15 cellular contexts compared by ENCODE assay signal in the genomic region with DNA sequence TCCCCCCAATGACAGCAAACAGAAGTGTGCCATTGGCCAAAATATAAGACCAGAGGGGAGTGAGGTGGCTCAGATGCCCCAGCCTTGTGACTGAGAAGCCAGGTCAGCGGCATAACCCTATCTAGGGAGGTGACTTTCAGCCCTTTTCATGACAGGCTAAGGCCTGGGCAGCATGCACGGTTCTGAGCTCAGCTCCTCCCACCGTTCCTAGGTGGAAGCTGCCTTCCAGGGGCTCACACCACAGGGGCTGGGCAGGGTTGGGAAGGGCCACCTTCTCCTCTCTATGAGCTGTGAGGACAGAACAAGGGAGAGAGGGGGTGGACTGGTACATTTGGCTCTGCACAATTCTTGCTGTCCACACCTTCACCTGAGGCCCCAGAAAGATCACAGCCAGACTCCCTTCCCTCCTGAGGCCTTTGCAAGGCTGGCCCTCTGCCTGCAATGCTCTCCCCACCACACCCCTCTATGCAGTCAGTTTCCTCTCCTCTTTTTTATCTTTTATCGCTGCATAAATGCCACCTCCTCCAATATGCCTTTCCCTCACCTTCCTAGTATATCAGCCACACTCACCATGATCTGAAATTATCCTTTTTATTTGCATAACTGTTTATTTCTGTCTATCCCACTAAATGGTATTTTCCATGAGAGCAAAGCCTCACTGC. TPM values are rescaled to one million over a fixed set of nuclear protein-coding genes. Genes with fewer than 3 reads are reported as not detected.
A peak's percentile ranks its signal among the peaks of the same experiment; 100 is the strongest.
DNase-seq lines count a peak whose midpoint lies in the region; ATAC-seq and TF ChIP-seq lines count a peak whose summit lies in the region.
"Had no signal": no experiment of that assay in that cellular context is flagged by ENCODE, and none has a peak within 500 bp of the region (broad histone marks: within the 10 kb centered on the region; RNA-seq: fewer than 3 reads in every experiment).

No MANE protein-coding gene starts in this region.

- peaks cover 37% of the 10 kb centered on the region for H3K4me1 ChIP-seq in Loucy (ENCODE audit: insufficient read depth, low read length, poor library complexity, severe bottlenecking)
- H3K4me1 ChIP-seq in smooth muscle cell (ENCODE audit: low read depth), result peaks cover 7% of the 10 kb centered on the region

- DNase-seq in activated CD8-positive, alpha-beta memory T cell treated with anti-CD3 and anti-CD28 coated beads, Interleukin-2, amount 10 ng/mL, durations not matched to agents 7 days and 5 days, result no peak
- DNase-seq in activated CD8-positive, alpha-beta memory T cell treated with anti-CD3 and anti-CD28 coated beads for 24 hours, result no peak
- DNase-seq in smooth muscle cell (lab: John Stamatoyannopoulos, UW; ENCODE audit: unreplicated experiment) (no peak), RWPE1 (ENCODE audit: low spot score) (no peak), NCI-H2227 (lab: John Stamatoyannopoulos, UW; ENCODE audit: unreplicated experiment) (no peak), COR-L47 (lab: John Stamatoyannopoulos, UW) (no peak)
- DNase-seq: KBM-7, NCI-H1417, NCI-H226, sigmoid colon, SK-N-SH had no signal

- no peaks in the 10 kb centered on the region for H3K9me3 ChIP-seq in Loucy (ENCODE audit: insufficient read depth, low read depth, low read length)
- H3K9me3 ChIP-seq in smooth muscle cell (replicated peaks; ENCODE audit: low read depth), result no peaks in the 10 kb centered on the region
- H3K9me3 ChIP-seq: body of pancreas, sigmoid colon, SK-N-SH had no signal

- CTCF ChIA-PET in activated CD8-positive, alpha-beta memory T cell treated with anti-CD3 and anti-CD28 coated beads, Interleukin-2, amount 10 ng/mL, durations not matched to agents 7 days and 5 days (lab: Charles Lee), result interaction anchor here (1.3 to 10.5 kb wide), 4 partner anchors 10 to 107 kb away, joined by 3 to 100 read pairs (median 6); no protein-coding TSS in a partner anchor
- CTCF ChIA-PET in RWPE1 (lab: Yijun Ruan, JAX), result interaction anchor here (1.3 kb wide), 1 partner anchor 10 kb away, joined by 6 read pairs; no protein-coding TSS in a partner anchor

- H3K27me3 ChIP-seq in Loucy (ENCODE audit: insufficient read depth, low read length, poor library complexity, severe bottlenecking) (no peaks in the 10 kb centered on the region), smooth muscle cell (ENCODE audit: low read depth) (no peaks in the 10 kb centered on the region)
- H3K27me3 ChIP-seq: body of pancreas, sigmoid colon had no signal

- no peak for ATAC-seq in activated CD8-positive, alpha-beta memory T cell treated with anti-CD3 and anti-CD28 coated beads, Interleukin-2, amount 10 ng/mL, durations not matched to agents 7 days and 5 days
- ATAC-seq: body of pancreas had no signal

- H3K4me1 Mint-ChIP-seq in activated CD8-positive, alpha-beta memory T cell treated with anti-CD3 and anti-CD28 coated beads, Interleukin-2, amount 10 ng/mL, durations not matched to agents 7 days and 5 days, result peaks cover 33% of the 10 kb centered on the region
- H3K4me1 Mint-ChIP-seq in brain, result peaks cover 53% of the 10 kb centered on the region

- peaks cover 2% of the 10 kb centered on the region for H3K36me3 Mint-ChIP-seq in activated CD8-positive, alpha-beta memory T cell treated with anti-CD3 and anti-CD28 coated beads, Interleukin-2, amount 10 ng/mL, durations not matched to agents 7 days and 5 days
- no peaks in the 10 kb centered on the region for H3K36me3 Mint-ChIP-seq in brain

- no peaks in the 10 kb centered on the region for H3F3A ChIP-seq in Loucy (ENCODE audit: low read depth)
- no peaks in the 10 kb centered on the region for H3F3A ChIP-seq in smooth muscle cell (ENCODE audit: low read depth)

- H3K4me2 ChIP-seq in Loucy (ENCODE audit: low read depth, low read length, poor library complexity, severe bottlenecking) (peak overlapping the region; percentile 26), smooth muscle cell (no peak overlapping the region)
- H3K4me2 ChIP-seq: SK-N-SH had no signal

- H3K9me3 Mint-ChIP-seq in activated CD8-positive, alpha-beta memory T cell treated with anti-CD3 and anti-CD28 coated beads, Interleukin-2, amount 10 ng/mL, durations not matched to agents 7 days and 5 days (ENCODE audit: low read depth), result no peaks in the 10 kb centered on the region
- peaks cover 0 to 2% (median 0%) of the 10 kb centered on the region in 5 experiments for H3K9me3 Mint-ChIP-seq in brain
- H3K9me3 Mint-ChIP-seq: activated B cell treated with CpG ODN at 0.5 μM for 24 hours had no signal

- TF ChIP-seq CTCF in Loucy (conservative IDR thresholded peaks at IDR 0.05; ENCODE audit: low read length), result no peak
- TF ChIP-seq CTCF in brain (conservative IDR thresholded peaks at IDR 0.05), result no peak
- no peak for TF ChIP-seq CTCF in smooth muscle cell (IDR thresholded peaks at IDR 0.05; ENCODE audit: borderline replicate concordance, insufficient read depth, poor library complexity, severe bottlenecking)
- no peak for TF ChIP-seq CTCF in RWPE1 (conservative IDR thresholded peaks at IDR 0.05; ENCODE audit: low read depth)

- POLR2A ChIA-PET in RWPE1 (lab: Yijun Ruan, JAX; ENCODE audit: low non-redundant PET), result no interaction called here

- H3K4me3 ChIP-seq in Loucy (ENCODE audit: low read length, poor library complexity, severe bottlenecking) (no peak overlapping the region), smooth muscle cell (no peak overlapping the region)
- H3K4me3 ChIP-seq: body of pancreas, sigmoid colon had no signal

- 79% methylated on average over 4 of the region's 4 CpGs for WGBS in smooth muscle cell (ENCODE audit: low lambda C conversion rate)

- H3K27ac Mint-ChIP-seq in activated CD8-positive, alpha-beta memory T cell treated with anti-CD3 and anti-CD28 coated beads, Interleukin-2, amount 10 ng/mL, durations not matched to agents 7 days and 5 days, result peak overlapping the region; percentile 93
- peak overlapping the region in 3 of 5 experiments; percentile 24 to 81 (median 35) for H3K27ac Mint-ChIP-seq in brain

- H3K79me2 ChIP-seq in Loucy (ENCODE audit: insufficient read depth, low read length) (no peaks in the 10 kb centered on the region), smooth muscle cell (ENCODE audit: low read depth) (no peaks in the 10 kb centered on the region)

- H3K36me3 ChIP-seq in Loucy (ENCODE audit: insufficient read depth, low read length) (no peaks in the 10 kb centered on the region), smooth muscle cell (ENCODE audit: low read depth) (no peaks in the 10 kb centered on the region)
- H3K36me3 ChIP-seq: sigmoid colon had no signal

- H4K20me1 ChIP-seq in Loucy (ENCODE audit: insufficient read depth, low read length, poor library complexity, severe bottlenecking) (no peaks in the 10 kb centered on the region), smooth muscle cell (ENCODE audit: low read depth) (no peaks in the 10 kb centered on the region)

- H3K9me2 ChIP-seq in Loucy (replicated peaks; ENCODE audit: low read depth, low read length), result no peaks in the 10 kb centered on the region
- H3K9me2 ChIP-seq: SK-N-SH had no signal

- H3K27ac ChIP-seq in smooth muscle cell (ENCODE audit: low read depth) (peak overlapping the region; percentile 67), RWPE1 (no peak overlapping the region)
- H3K27ac ChIP-seq: body of pancreas had no signal

- H3K27me3 Mint-ChIP-seq in activated CD8-positive, alpha-beta memory T cell treated with anti-CD3 and anti-CD28 coated beads, Interleukin-2, amount 10 ng/mL, durations not matched to agents 7 days and 5 days, result no peaks in the 10 kb centered on the region
- H3K27me3 Mint-ChIP-seq in brain, result peaks cover 3% of the 10 kb centered on the region
- H3K27me3 Mint-ChIP-seq: activated B cell treated with CpG ODN at 0.5 μM for 24 hours had no signal

- H3K4me3 Mint-ChIP-seq in activated CD8-positive, alpha-beta memory T cell treated with anti-CD3 and anti-CD28 coated beads, Interleukin-2, amount 10 ng/mL, durations not matched to agents 7 days and 5 days, result no peak overlapping the region
- H3K4me3 Mint-ChIP-seq in brain, result no peak overlapping the region
- H3K4me3 Mint-ChIP-seq: activated B cell treated with CpG ODN at 0.5 μM for 24 hours had no signal

- H2AFZ ChIP-seq in Loucy (ENCODE audit: low read length) (no peak overlapping the region), smooth muscle cell (ENCODE audit: low read depth) (no peak overlapping the region)

- peak overlapping the region; percentile 50 for H3K9ac ChIP-seq in Loucy (ENCODE audit: low read depth, low read length, poor library complexity, severe bottlenecking)
- H3K9ac ChIP-seq in smooth muscle cell (ENCODE audit: low read depth), result no peak overlapping the region
- H3K9ac ChIP-seq: SK-N-SH had no signal

RNA-seq across cellular contexts. Expression of a gene that starts 5.1 kb away (rescaled TPM):
- 10 to 100 TPM; 10.0 to 10.7 TPM for total RNA-seq in activated CD8-positive, alpha-beta memory T cell treated with anti-CD3 and anti-CD28 coated beads, Interleukin-2, amount 10 ng/mL, durations not matched to agents 7 days and 5 days
- polyA plus RNA-seq in brain (ENCODE audit: insufficient read depth, low read depth, low replicate concordance), result 6.8 TPM
- 205 and 250 TPM in 2 replicates for total RNA-seq in smooth muscle cell
- polyA plus RNA-seq in smooth muscle cell, result 851 and 1,110 TPM in 2 replicates

RNA-seq across cellular contexts. Expression of a gene that starts 21.3 kb away (rescaled TPM):
- total RNA-seq in activated CD8-positive, alpha-beta memory T cell treated with anti-CD3 and anti-CD28 coated beads, Interleukin-2, amount 10 ng/mL, durations not matched to agents 7 days and 5 days, result 1 to 10 TPM; 1.7 to 5.4 TPM
- 111 TPM for polyA plus RNA-seq in brain (ENCODE audit: insufficient read depth, low read depth, low replicate concordance)
- 4.0 and 4.3 TPM in 2 replicates for total RNA-seq in smooth muscle cell
- polyA plus RNA-seq in smooth muscle cell, result 5.4 and 7.7 TPM in 2 replicates
- total RNA-seq: activated B cell treated with CpG ODN at 0.5 μM for 24 hours had no signal

Comparison
In these comparisons a context has a peak if more than half of its experiments do, and no peak if none do; other contexts are left out.
1. RNA of a gene that starts 5.1 kb away (total RNA-seq): 205 to 250 TPM in smooth muscle cell; 10.0 to 10.7 TPM in activated CD8-positive, alpha-beta memory T cell treated with anti-CD3 and anti-CD28 coated beads, Interleukin-2, amount 10 ng/mL, durations not matched to agents 7 days and 5 days; every median in the first group is over 10 times any median in the second.